8 cellular contexts compared by ENCODE assay signal in the genomic region with DNA sequence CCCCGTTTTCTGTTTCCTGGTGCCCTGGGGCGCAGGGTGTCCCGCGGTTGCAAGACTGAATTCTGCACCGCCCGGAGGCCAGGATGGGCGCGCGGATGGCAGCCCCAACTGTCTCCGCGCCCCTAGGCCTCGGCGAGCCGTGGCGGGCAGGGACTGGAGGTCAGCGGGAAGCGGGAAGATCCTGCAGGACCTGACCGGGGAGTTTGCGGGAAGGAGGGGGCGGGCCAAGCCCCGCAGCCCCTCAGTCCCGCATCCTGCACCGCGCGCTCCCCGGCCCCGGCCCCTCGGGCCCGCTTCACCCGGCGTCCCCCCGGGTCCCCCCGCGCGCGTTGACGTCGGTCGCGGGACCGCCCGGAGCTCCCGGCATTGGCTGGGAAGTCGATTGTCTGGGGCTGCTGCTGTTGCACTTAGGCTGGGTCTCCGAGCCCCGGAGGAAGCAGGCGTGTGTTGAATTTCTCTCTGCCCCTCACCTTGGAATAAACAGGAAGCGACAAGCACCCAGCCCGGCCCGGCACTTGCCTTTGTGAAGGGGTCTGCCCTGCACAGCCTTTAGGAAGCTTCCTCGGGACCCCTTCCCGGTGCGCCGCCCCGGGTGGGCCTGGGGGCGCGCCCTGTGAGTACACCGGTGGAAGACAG. TPM values are rescaled to one million over a fixed set of nuclear protein-coding genes. Genes with fewer than 3 reads are reported as not detected.
A peak's percentile ranks its signal among the peaks of the same experiment; 100 is the strongest.
DNase-seq lines count a peak whose midpoint lies in the region; ATAC-seq and TF ChIP-seq lines count a peak whose summit lies in the region.

TSS of gene LDLRAD4 (plus strand) at position 385 of the 636 bp plus-strand sequence.

- no peak for TF ChIP-seq CTCF in cardiac fibroblast (IDR thresholded peaks at IDR 0.05; ENCODE audit: low read depth, low read length)

- H3K4me1 Mint-ChIP-seq in T-helper 17 cell, result peaks cover 31% of the 10 kb centered on the region

- peak within 1 kb of the TSS; percentile 83 for H3K27ac Mint-ChIP-seq in T-helper 17 cell

- no peaks in the 10 kb centered on the region for H3K36me3 Mint-ChIP-seq in T-helper 17 cell (ENCODE audit: low read depth)

- DNase-seq in NCI-H2029 (lab: John Stamatoyannopoulos, UW) (peak; percentile 11), NCI-H2029 treated with DMSO at 0.1 percent for 48 hours (lab: John Stamatoyannopoulos, UW) (no peak), T-helper 17 cell (peak; percentile 26 to 37 (median 28)), cardiac fibroblast (ENCODE audit: low read depth in 2 of 2) (peak in 1 of 2 donors; percentile 2), left colon (peak; percentile 54 to 65)
- DNase-seq in stimulated activated CD4-positive, alpha-beta T cell treated with anti-CD3 and anti-CD28 coated beads, Interleukin-15, amount 100 ng/mL, for 24 hours, result peak; percentile 58

- H3K4me3 Mint-ChIP-seq in T-helper 17 cell, result peak within 1 kb of the TSS; percentile 87

- H3K9me3 ChIP-seq in T-helper 17 cell (ENCODE audit: control insufficient read depth, low read length, poor library complexity, severe bottlenecking), result no peaks in the 10 kb centered on the region

- H3K27me3 Mint-ChIP-seq in T-helper 17 cell, result peaks cover 21% of the 10 kb centered on the region

- intact Hi-C loops in left colon (cut with DNase I, micrococcal nuclease), result no loop called here

- H3K4me3 ChIP-seq in cardiac fibroblast (replicated peaks in 1 of 2; ENCODE audit: low read depth in 2 of 2, low read length in 2 of 2), result peak within 1 kb of the TSS; percentile 30 to 32

- ATAC-seq in T-helper 17 cell, result peak; percentile 17
- peak; percentile 10 for ATAC-seq in left colon
- no peak for ATAC-seq in GM21737 (IDR thresholded peaks at IDR 0.05; ENCODE audit: unreplicated experiment)
- ATAC-seq in HG02623 (IDR thresholded peaks at IDR 0.05; ENCODE audit: unreplicated experiment), result no peak

RNA-seq across cellular contexts. Expression of gene LDLRAD4, which starts in this region (rescaled TPM):
- total RNA-seq in T-helper 17 cell (100 to 1,000 TPM; 112 to 120 TPM), left colon (10 to 100 TPM; 33.6 to 49.0 TPM)

Comparison
In these comparisons a context has a peak if more than half of its experiments do, and no peak if none do; other contexts are left out.
1. ATAC-seq: peak in T-helper 17 cell (single experiment) and left colon (single experiment); none in GM21737 (single experiment) and HG02623 (single experiment).